In the genomic region with DNA sequence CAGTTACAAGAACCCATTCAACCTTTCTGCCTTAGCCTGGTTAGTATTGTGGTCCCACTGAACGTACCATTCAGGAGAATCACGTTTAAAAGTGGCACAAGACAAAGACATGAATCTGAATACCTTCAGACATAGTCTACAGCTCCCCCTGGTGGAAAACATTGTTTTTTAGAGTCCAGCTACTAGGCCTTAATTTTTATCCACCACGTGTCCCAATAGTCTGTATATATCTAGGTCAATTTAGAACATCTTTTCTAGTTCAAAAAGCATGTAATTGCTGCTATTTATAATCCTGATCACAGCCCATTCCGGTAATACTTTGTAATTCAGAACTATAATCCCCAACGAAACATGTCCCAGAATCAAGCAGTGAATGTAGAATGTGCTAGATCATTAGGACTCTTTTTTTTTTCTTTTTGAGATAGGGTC, we compare ENCODE assay signal across 8 cellular contexts. TPM values are rescaled to one million over a fixed set of nuclear protein-coding genes. Genes with fewer than 3 reads are reported as not detected.
A peak's percentile ranks its signal among the peaks of the same experiment; 100 is the strongest.
DNase-seq lines count a peak whose midpoint lies in the region; ATAC-seq and TF ChIP-seq lines count a peak whose summit lies in the region.

No MANE protein-coding gene starts in this region.

- H3K27ac ChIP-seq in C4-2B, result no peak overlapping the region; the same call in 1 of the 2 replicates

- no peak for TF ChIP-seq POLR2A in erythroblast (IDR thresholded peaks at IDR 0.05; ENCODE audit: low read length)

- H3K4me3 Mint-ChIP-seq in natural killer cell treated with Interleukin-12 subunit alpha and Interleukin-12 subunit beta and Interleukin-15 and Interleukin-18, amount 100 ng/mL, for 72 hours, result no peak overlapping the region

- no peaks in the 10 kb centered on the region for H3K27me3 Mint-ChIP-seq in natural killer cell treated with Interleukin-12 subunit alpha and Interleukin-12 subunit beta and Interleukin-15 and Interleukin-18, amount 100 ng/mL, for 72 hours

- H3K9me3 Mint-ChIP-seq in natural killer cell treated with Interleukin-12 subunit alpha and Interleukin-12 subunit beta and Interleukin-15 and Interleukin-18, amount 100 ng/mL, for 72 hours, result no peaks in the 10 kb centered on the region

- H3K36me3 Mint-ChIP-seq in natural killer cell treated with Interleukin-12 subunit alpha and Interleukin-12 subunit beta and Interleukin-15 and Interleukin-18, amount 100 ng/mL, for 72 hours, result no peaks in the 10 kb centered on the region

- peak; percentile 85 for TF ChIP-seq CTCF in C4-2B (conservative IDR thresholded peaks at IDR 0.05)

- peaks cover 20 to 23% of the 10 kb centered on the region in 2 donors for H3K4me1 Mint-ChIP-seq in natural killer cell treated with Interleukin-12 subunit alpha and Interleukin-12 subunit beta and Interleukin-15 and Interleukin-18, amount 100 ng/mL, for 72 hours (ENCODE audit: low read depth in 2 of 2)

- DNase-seq in HCEC 1CT (peak; percentile 76), NCI-H345 treated with DMSO at 0.1 percent for 48 hours (lab: John Stamatoyannopoulos, UW; ENCODE audit: unreplicated experiment) (peak; percentile 56), erythroblast (lab: John Stamatoyannopoulos, UW) (peak; percentile 80 to 91), T-helper 9 cell (no peak)
- DNase-seq in activated CD4-positive, alpha-beta T cell treated with anti-CD3 and anti-CD28 coated beads, Interleukin-2, amount 50 U/mL, for 1 hour, result peak; percentile 29
- no peak for DNase-seq in natural killer cell treated with Interleukin-12 subunit alpha and Interleukin-12 subunit beta and Interleukin-15 and Interleukin-18, amount 100 ng/mL, for 72 hours (ENCODE audit: low spot score)

- peak; percentile 49 to 54 for ATAC-seq in natural killer cell treated with Interleukin-12 subunit alpha and Interleukin-12 subunit beta and Interleukin-15 and Interleukin-18, amount 100 ng/mL, for 72 hours
- ATAC-seq in GM18868 (IDR thresholded peaks at IDR 0.05; ENCODE audit: unreplicated experiment), result no peak

- H3K27ac Mint-ChIP-seq in natural killer cell treated with Interleukin-12 subunit alpha and Interleukin-12 subunit beta and Interleukin-15 and Interleukin-18, amount 100 ng/mL, for 72 hours, result peak overlapping the region; percentile 73 to 86

RNA-seq across cellular contexts. Expression of a gene that starts 13.7 kb away (rescaled TPM):
- total RNA-seq in natural killer cell treated with Interleukin-12 subunit alpha and Interleukin-12 subunit beta and Interleukin-15 and Interleukin-18, amount 100 ng/mL, for 72 hours, result not detected

RNA-seq across cellular contexts. Expression of a gene that starts 50.1 kb away (rescaled TPM):
- total RNA-seq in natural killer cell treated with Interleukin-12 subunit alpha and Interleukin-12 subunit beta and Interleukin-15 and Interleukin-18, amount 100 ng/mL, for 72 hours, result not detected

RNA-seq across cellular contexts. Expression of a gene that starts 56.8 kb away (rescaled TPM):
- 10 to 100 TPM; 32.6 to 74.6 TPM for total RNA-seq in natural killer cell treated with Interleukin-12 subunit alpha and Interleukin-12 subunit beta and Interleukin-15 and Interleukin-18, amount 100 ng/mL, for 72 hours

RNA-seq across cellular contexts. Expression of a gene that starts 57.0 kb away (rescaled TPM):
- total RNA-seq in natural killer cell treated with Interleukin-12 subunit alpha and Interleukin-12 subunit beta and Interleukin-15 and Interleukin-18, amount 100 ng/mL, for 72 hours, result 100 to 1,000 TPM; 162 to 217 TPM

RNA-seq across cellular contexts. Expression of a gene that starts 59.1 kb away (rescaled TPM):
- 10 to 100 TPM in 1 of 2 donors, 1 to 10 TPM in 1; 8.9 to 14.6 TPM for total RNA-seq in natural killer cell treated with Interleukin-12 subunit alpha and Interleukin-12 subunit beta and Interleukin-15 and Interleukin-18, amount 100 ng/mL, for 72 hours

Comparison
In these comparisons a context has a peak if more than half of its experiments do, and no peak if none do; other contexts are left out.
1. DNase-seq: peak in HCEC 1CT (single experiment), NCI-H345 treated with DMSO at 0.1 percent for 48 hours (single experiment), activated CD4-positive, alpha-beta T cell treated with anti-CD3 and anti-CD28 coated beads, Interleukin-2, amount 50 U/mL, for 1 hour (single experiment) and erythroblast (2 of 2); none in natural killer cell treated with Interleukin-12 subunit alpha and Interleukin-12 subunit beta and Interleukin-15 and Interleukin-18, amount 100 ng/mL, for 72 hours (single experiment) and T-helper 9 cell (single experiment).